In the genomic region with DNA sequence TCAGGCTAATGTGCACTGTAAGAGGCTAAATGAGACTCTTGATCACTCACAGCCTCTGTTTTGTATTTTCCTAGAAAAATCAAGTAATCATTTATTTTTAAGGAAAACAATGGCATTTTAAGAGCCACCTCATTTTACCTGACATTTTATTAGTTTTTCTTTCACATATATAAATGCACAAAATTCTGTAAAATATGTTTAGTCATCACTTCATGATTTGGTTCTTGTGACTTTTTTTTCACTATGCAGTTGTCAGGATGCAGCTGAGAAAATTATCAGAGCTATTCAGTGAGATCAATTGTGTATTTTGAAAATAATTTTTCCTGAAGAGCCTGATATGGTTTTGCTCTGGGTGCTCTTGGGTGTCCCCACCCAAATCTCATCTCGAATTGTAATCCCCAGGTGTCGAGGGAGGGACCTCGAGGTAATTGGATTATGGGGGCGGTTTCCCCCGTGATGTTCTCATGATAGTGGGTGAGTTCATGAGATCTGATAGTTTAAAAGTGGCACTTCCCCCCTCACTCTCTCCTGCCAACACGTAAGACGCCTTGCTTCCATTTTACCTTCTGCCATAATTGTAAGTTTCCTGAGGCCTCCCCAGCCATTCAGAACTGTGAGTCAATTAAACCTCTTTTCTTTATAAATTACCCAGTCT, we compare ENCODE assay signal across 22 cellular contexts. TPM values are rescaled to one million over a fixed set of nuclear protein-coding genes. Genes with fewer than 3 reads are reported as not detected.
DNase-seq lines count a peak whose midpoint lies in the region; ATAC-seq and TF ChIP-seq lines count a peak whose summit lies in the region.
"Had no signal": no experiment of that assay in that cellular context is flagged by ENCODE, and none has a peak within 500 bp of the region (broad histone marks: within the 10 kb centered on the region; RNA-seq: fewer than 3 reads in every experiment).

No MANE protein-coding gene starts in this region.

- peak overlapping the region; percentile 61 for H2AK5ac ChIP-seq in mesenchymal stem cell (ENCODE audit: low read length, severe bottlenecking)

- no peaks in the 10 kb centered on the region for H3K79me1 ChIP-seq in mesenchymal stem cell (replicated peaks; ENCODE audit: low read length, poor library complexity, severe bottlenecking)

- POLR2A ChIA-PET in Panc1 (lab: Charles Lee): no interaction called here

- no peak overlapping the region for H3K9ac ChIP-seq in mesenchymal stem cell (ENCODE audit: low read length)
- H3K9ac ChIP-seq: GM23248 had no signal

- DNase-seq in cardiac muscle cell (ENCODE audit: low read depth in 1 of 2, low spot score in 1 of 2): no peak
- DNase-seq in heart right ventricle: no peak
- DNase-seq in Panc1 (ENCODE audit: low read depth, low spot score): no peak
- no peak for DNase-seq in mesenchymal stem cell
- no peak for DNase-seq in activated T-cell treated with anti-CD3 and anti-CD28 coated beads, Interleukin-2, amount 50 U/mL, for 72 hours
- DNase-seq in SJCRH30: no peak
- DNase-seq: AML-193; CD4-positive, alpha-beta T cell; GM23248; Kasumi-1; MG63; NCI-H1105 treated with DMSO at 0.1 percent for 48 hours; NCI-H146; NCI-H2107; NCI-H524 treated with DMSO at 0.1 percent for 48 hours; NCI-H774; SHP77 had no signal

- H3K36me3 ChIP-seq in cardiac muscle cell (no peaks in the 10 kb centered on the region), heart right ventricle (no peaks in the 10 kb centered on the region), Panc1 (ENCODE audit: control insufficient read depth, insufficient read depth, low read length) (no peaks in the 10 kb centered on the region), mesenchymal stem cell (ENCODE audit: control insufficient read depth in 1 of 2, insufficient read depth in 2 of 2, low read depth in 1 of 2, low read length in 2 of 2) (no peaks in the 10 kb centered on the region), SJCRH30 (no peaks in the 10 kb centered on the region)
- H3K36me3 ChIP-seq: BLaER1 treated with 17β-estradiol and CSF1 and Interleukin-3, amounts not matched to agents 10 nM and 100 nM; HAP-1; MG63 had no signal

- no peak overlapping the region for H4K91ac ChIP-seq in mesenchymal stem cell (ENCODE audit: low read length)

- H3K4ac ChIP-seq in mesenchymal stem cell (ENCODE audit: low read depth in 1 of 2, low read length in 2 of 2): no peak overlapping the region

- no peak overlapping the region for H2BK120ac ChIP-seq in mesenchymal stem cell (ENCODE audit: low read depth, low read length)

- ATAC-seq in heart right ventricle: no peak
- no peak for ATAC-seq in Panc1
- ATAC-seq in GM19395 (IDR thresholded peaks at IDR 0.05; ENCODE audit: unreplicated experiment): no peak
- ATAC-seq in activated T-cell treated with anti-CD3 and anti-CD28 coated beads, Interleukin-2, amount 50 U/mL, for 72 hours (replicated peaks in 1 of 2): no peak

- H2BK15ac ChIP-seq in mesenchymal stem cell (ENCODE audit: low read depth, poor library complexity, severe bottlenecking): no peak overlapping the region

- H2BK5ac ChIP-seq in mesenchymal stem cell (ENCODE audit: low read depth, low read length, poor library complexity, severe bottlenecking): no peak overlapping the region

- H2AFZ ChIP-seq in mesenchymal stem cell (ENCODE audit: low read depth, low read length): peak overlapping the region; percentile 73

- peak overlapping the region in 1 of 2 experiments; percentile 71 for H2BK12ac ChIP-seq in mesenchymal stem cell (ENCODE audit: low read length in 2 of 2)

- H3K4me1 ChIP-seq in cardiac muscle cell (ENCODE audit: low read depth): peaks cover 9% of the 10 kb centered on the region
- peaks cover 0 to 8% (median 0%) of the 10 kb centered on the region in 9 donors for H3K4me1 ChIP-seq in heart right ventricle
- peaks cover 10% of the 10 kb centered on the region; the same call in 1 of the 2 replicates for H3K4me1 ChIP-seq in Panc1 (ENCODE audit: control insufficient read depth, insufficient read depth, low read length)
- H3K4me1 ChIP-seq in mesenchymal stem cell (ENCODE audit: control insufficient read depth, insufficient read depth, low read depth, low read length): peaks cover 4% of the 10 kb centered on the region
- H3K4me1 ChIP-seq in SJCRH30: no peaks in the 10 kb centered on the region

- H3K4me3 ChIP-seq in cardiac muscle cell (no peak overlapping the region), heart right ventricle (no peak overlapping the region), Panc1 (ENCODE audit: low read depth in 2 of 2, low read length in 2 of 2) (no peak overlapping the region), mesenchymal stem cell (ENCODE audit: insufficient read depth in 1 of 2, low read depth in 1 of 2, low read length in 2 of 2) (no peak overlapping the region), SJCRH30 (no peak overlapping the region)
- H3K4me3 ChIP-seq: HAP-1, MG63 had no signal

- BruUV-seq in Panc1 (replicated peaks; lab: Mats Ljungman, UMichigan): no TSS peak

- no peaks in the 10 kb centered on the region for H3K9me3 Mint-ChIP-seq in activated T-cell treated with anti-CD3 and anti-CD28 coated beads, Interleukin-2, amount 50 U/mL, for 72 hours
- H3K9me3 Mint-ChIP-seq: CD4-positive, alpha-beta T cell had no signal

- H4K8ac ChIP-seq in mesenchymal stem cell (ENCODE audit: low read length): no peak overlapping the region

- H3K27ac ChIP-seq in cardiac muscle cell (peak overlapping the region; percentile 20), heart right ventricle (no peak overlapping the region), Panc1 (ENCODE audit: low read length) (peak overlapping the region; percentile 45; the same call in 1 of the 2 replicates), mesenchymal stem cell (ENCODE audit: low read length, poor library complexity, severe bottlenecking) (no peak overlapping the region), SJCRH30 (no peak overlapping the region)
- H3K27ac ChIP-seq: BLaER1 treated with 17β-estradiol and CSF1 and Interleukin-3, amounts not matched to agents 10 nM and 100 nM; GM23248; HL-60; RWPE1 had no signal

- H3K4me3 Mint-ChIP-seq in activated T-cell treated with anti-CD3 and anti-CD28 coated beads, Interleukin-2, amount 50 U/mL, for 72 hours: no peak overlapping the region
- H3K4me3 Mint-ChIP-seq: CD4-positive, alpha-beta T cell had no signal

- H3K27me3 ChIP-seq in cardiac muscle cell (no peaks in the 10 kb centered on the region), heart right ventricle (no peaks in the 10 kb centered on the region), Panc1 (ENCODE audit: control insufficient read depth, insufficient read depth, low read length) (no peaks in the 10 kb centered on the region), mesenchymal stem cell (ENCODE audit: control insufficient read depth in 1 of 2, insufficient read depth in 1 of 2, low read length in 2 of 2) (no peaks in the 10 kb centered on the region), SJCRH30 (no peaks in the 10 kb centered on the region)
- H3K27me3 ChIP-seq: BLaER1 treated with 17β-estradiol and CSF1 and Interleukin-3, amounts not matched to agents 10 nM and 100 nM; MG63 had no signal

- no peaks in the 10 kb centered on the region for H3K27me3 Mint-ChIP-seq in activated T-cell treated with anti-CD3 and anti-CD28 coated beads, Interleukin-2, amount 50 U/mL, for 72 hours (ENCODE audit: low read depth)
- H3K27me3 Mint-ChIP-seq: CD4-positive, alpha-beta T cell had no signal

- no peak overlapping the region for H3K27ac Mint-ChIP-seq in activated T-cell treated with anti-CD3 and anti-CD28 coated beads, Interleukin-2, amount 50 U/mL, for 72 hours
- H3K27ac Mint-ChIP-seq: CD4-positive, alpha-beta T cell had no signal

- intact Hi-C loops in heart right ventricle (cut with DNase I) (loop anchor here in 1 of 10 donors (2.0 kb wide), 1 partner anchor 91 kb away; no protein-coding TSS in a partner anchor), Panc1 (cut with micrococcal nuclease; ENCODE audit: unreplicated experiment) (loop anchor here (10.0 kb wide), 1 partner anchor 169 kb away; a partner anchor contains a TSS)

- H3K9me3 ChIP-seq in cardiac muscle cell (ENCODE audit: low read depth): no peaks in the 10 kb centered on the region
- no peaks in the 10 kb centered on the region for H3K9me3 ChIP-seq in heart right ventricle
- H3K9me3 ChIP-seq in Panc1 (ENCODE audit: control insufficient read depth, insufficient read depth, low read depth, low read length): no peaks in the 10 kb centered on the region
- H3K9me3 ChIP-seq in mesenchymal stem cell (ENCODE audit: control insufficient read depth, low read length): no peaks in the 10 kb centered on the region
- no peaks in the 10 kb centered on the region for H3K9me3 ChIP-seq in SJCRH30 (replicated peaks)
- H3K9me3 ChIP-seq: BLaER1 treated with 17β-estradiol and CSF1 and Interleukin-3, amounts not matched to agents 10 nM and 100 nM; HAP-1; MG63 had no signal

- in situ Hi-C loops in Panc1 (cut with HindIII; ENCODE audit: low pct_unique_long_range_greater_than_20kb, low sequenced_read_pairs): no loop called here

- WGBS in heart right ventricle, 2 donors: 90 to 92% methylated on average over 7 of the region's 7 CpGs
- 95% methylated on average over 6 of the region's 7 CpGs for WGBS in mesenchymal stem cell

- H3K23ac ChIP-seq in mesenchymal stem cell (ENCODE audit: low read length in 2 of 2): no peak overlapping the region

- CTCF ChIA-PET in Panc1 (lab: Charles Lee): interaction anchor here (0.9 to 4.1 kb wide), 3 partner anchors 91 to 344 kb away, joined by 3 to 89 read pairs (median 3); a partner anchor contains a TSS

- peaks cover 10% of the 10 kb centered on the region for H3K4me1 Mint-ChIP-seq in activated T-cell treated with anti-CD3 and anti-CD28 coated beads, Interleukin-2, amount 50 U/mL, for 72 hours (ENCODE audit: low read depth)

- TF ChIP-seq CTCF in cardiac muscle cell (IDR thresholded peaks at IDR 0.05; ENCODE audit: low read depth, low read length) (no peak), heart right ventricle (IDR thresholded peaks at IDR 0.05) (no peak), Panc1 (IDR thresholded peaks at IDR 0.05) (no peak)

- no peak overlapping the region for H3K14ac ChIP-seq in mesenchymal stem cell (ENCODE audit: low read length in 2 of 2)

- no peak overlapping the region for H3K4me2 ChIP-seq in mesenchymal stem cell (ENCODE audit: low read length, poor library complexity, severe bottlenecking)

- H3K36me3 Mint-ChIP-seq in activated T-cell treated with anti-CD3 and anti-CD28 coated beads, Interleukin-2, amount 50 U/mL, for 72 hours (ENCODE audit: insufficient read depth in 2 of 2): no peaks in the 10 kb centered on the region

- H3K18ac ChIP-seq in mesenchymal stem cell (ENCODE audit: low read depth in 1 of 2, low read length in 2 of 2): no peak overlapping the region

RNA-seq across cellular contexts. Expression of a gene that starts 16.1 kb away (rescaled TPM):
- total RNA-seq in cardiac muscle cell: 11.0 and 18.0 TPM in 2 replicates
- polyA plus RNA-seq in cardiac muscle cell: 27.2 and 36.1 TPM in 2 replicates
- total RNA-seq in heart right ventricle: 10 to 100 TPM; 17.9 to 36.7 (median 26.2) TPM
- 10 to 100 TPM; 12.0 to 20.2 TPM for polyA plus RNA-seq in heart right ventricle
- 183 TPM for total RNA-seq in Panc1 (2021; ENCODE audit: unreplicated experiment)
- 275 TPM for polyA plus RNA-seq in Panc1 (2012; ENCODE audit: insufficient read length)
- polyA plus RNA-seq in mesenchymal stem cell (2013, experiment 1 of 2): 99.3 TPM
- polyA plus RNA-seq in mesenchymal stem cell (2013, experiment 2 of 2): 95.9 TPM
- total RNA-seq in activated T-cell treated with anti-CD3 and anti-CD28 coated beads, Interleukin-2, amount 50 U/mL, for 72 hours: 10 to 100 TPM; 25.3 to 30.2 TPM
- 2.8 and 4.7 TPM in 2 replicates for total RNA-seq in SJCRH30 (2014; rRNA removed; shearing (Covaris generic))

Comparison
In these comparisons a context has a peak if more than half of its experiments do, and no peak if none do; other contexts are left out.
1. H3K27ac ChIP-seq: peak in cardiac muscle cell (single experiment) and Panc1 (single experiment); none in heart right ventricle (0 of 10), mesenchymal stem cell (single experiment) and SJCRH30 (single experiment).